ENCODE assay signal across 1 cellular context in genomic region chr5:9838906-9839305, GRCh38.
TF ChIP-seq lines count a peak whose summit lies in the region.

No MANE protein-coding gene starts in this region.

TF ChIP-seq in GM23338, 12 proteins besides CTCF, POLR2A, EP300 and RAD21 (continued from another document):
- no peak for TF ChIP-seq ZNF462 (CRISPR knock-in tag; IDR thresholded peaks at IDR 0.05)
- TF ChIP-seq JUNB (IDR thresholded peaks at IDR 0.05; ENCODE audit: unreplicated experiment), result no peak
- TF ChIP-seq ETS1 (IDR thresholded peaks at IDR 0.05), result no peak
- TF ChIP-seq ZNF331 (CRISPR knock-in tag; IDR thresholded peaks at IDR 0.05; ENCODE audit: low read depth), result no peak
- no peak for TF ChIP-seq NANOG (IDR thresholded peaks at IDR 0.05; ENCODE audit: borderline replicate concordance)
- no peak for TF ChIP-seq STAT1 (IDR thresholded peaks at IDR 0.05; ENCODE audit: unreplicated experiment)
- TF ChIP-seq EZH2phosphoT487 (IDR thresholded peaks at IDR 0.05; ENCODE audit: unreplicated experiment), result no peak
- TF ChIP-seq EZH2 (IDR thresholded peaks at IDR 0.05; ENCODE audit: low read depth, unreplicated experiment), result no peak
- no peak for TF ChIP-seq ZNF114 (CRISPR knock-in tag; IDR thresholded peaks at IDR 0.05)
- TF ChIP-seq REST (IDR thresholded peaks at IDR 0.05; ENCODE audit: unreplicated experiment), result no peak
